In the genomic region with DNA sequence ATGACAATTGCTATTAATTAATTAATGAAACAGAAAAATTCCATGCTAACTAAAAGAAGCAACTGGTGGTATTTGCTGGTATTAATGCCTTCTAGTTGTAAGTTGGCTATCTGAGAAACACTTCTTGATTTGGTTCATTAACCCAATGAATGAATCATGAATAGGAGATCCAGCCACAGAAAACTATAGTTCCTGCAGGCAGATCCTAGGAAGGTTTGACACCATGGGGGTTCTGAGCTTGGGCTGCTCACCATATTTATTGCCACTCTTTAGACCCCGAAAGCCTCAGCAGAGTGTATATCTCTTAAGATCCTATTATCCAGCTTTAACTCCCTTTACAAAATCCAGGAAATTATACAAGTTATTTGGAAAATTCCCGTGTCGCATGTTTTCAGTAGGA, we compare ENCODE assay signal across 1 cellular context.
TF ChIP-seq lines count a peak whose summit lies in the region.

No MANE protein-coding gene starts in this region.

TF ChIP-seq in GM23338, 12 proteins besides CTCF, POLR2A, EP300 and RAD21 (continued from another document):
- no peak for TF ChIP-seq ZNF462 (CRISPR knock-in tag; IDR thresholded peaks at IDR 0.05)
